ENCODE assay signal across 1 cellular context in the genomic region with DNA sequence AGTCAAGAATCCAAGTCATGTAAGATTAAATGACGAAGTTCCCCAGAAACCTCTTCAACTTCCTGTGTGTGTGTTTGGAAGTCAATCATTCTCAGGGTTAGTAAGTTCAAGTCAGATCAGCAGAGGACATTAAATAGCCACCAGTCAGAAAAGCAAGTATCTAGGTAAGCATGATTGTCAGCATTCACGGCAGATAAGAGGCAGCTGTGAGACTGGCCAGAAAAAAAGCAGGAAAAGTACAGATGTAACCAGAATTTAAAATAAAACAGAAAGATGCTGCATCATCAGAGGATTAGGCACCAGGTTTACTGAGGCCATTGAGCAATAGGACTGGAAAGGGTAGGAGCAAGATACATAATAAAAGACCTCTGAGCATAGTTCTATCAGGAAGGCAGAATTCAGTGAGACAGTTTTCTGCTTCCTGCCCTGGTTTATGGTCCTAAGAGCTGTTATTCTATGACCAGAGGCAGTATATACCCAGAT.
TF ChIP-seq lines count a peak whose summit lies in the region.

No MANE protein-coding gene starts in this region.

TF ChIP-seq in HepG2, 621 proteins besides CTCF, POLR2A, EP300 and RAD21 (continued from another document and continues in another):
- TF ChIP-seq, protein P1, sequence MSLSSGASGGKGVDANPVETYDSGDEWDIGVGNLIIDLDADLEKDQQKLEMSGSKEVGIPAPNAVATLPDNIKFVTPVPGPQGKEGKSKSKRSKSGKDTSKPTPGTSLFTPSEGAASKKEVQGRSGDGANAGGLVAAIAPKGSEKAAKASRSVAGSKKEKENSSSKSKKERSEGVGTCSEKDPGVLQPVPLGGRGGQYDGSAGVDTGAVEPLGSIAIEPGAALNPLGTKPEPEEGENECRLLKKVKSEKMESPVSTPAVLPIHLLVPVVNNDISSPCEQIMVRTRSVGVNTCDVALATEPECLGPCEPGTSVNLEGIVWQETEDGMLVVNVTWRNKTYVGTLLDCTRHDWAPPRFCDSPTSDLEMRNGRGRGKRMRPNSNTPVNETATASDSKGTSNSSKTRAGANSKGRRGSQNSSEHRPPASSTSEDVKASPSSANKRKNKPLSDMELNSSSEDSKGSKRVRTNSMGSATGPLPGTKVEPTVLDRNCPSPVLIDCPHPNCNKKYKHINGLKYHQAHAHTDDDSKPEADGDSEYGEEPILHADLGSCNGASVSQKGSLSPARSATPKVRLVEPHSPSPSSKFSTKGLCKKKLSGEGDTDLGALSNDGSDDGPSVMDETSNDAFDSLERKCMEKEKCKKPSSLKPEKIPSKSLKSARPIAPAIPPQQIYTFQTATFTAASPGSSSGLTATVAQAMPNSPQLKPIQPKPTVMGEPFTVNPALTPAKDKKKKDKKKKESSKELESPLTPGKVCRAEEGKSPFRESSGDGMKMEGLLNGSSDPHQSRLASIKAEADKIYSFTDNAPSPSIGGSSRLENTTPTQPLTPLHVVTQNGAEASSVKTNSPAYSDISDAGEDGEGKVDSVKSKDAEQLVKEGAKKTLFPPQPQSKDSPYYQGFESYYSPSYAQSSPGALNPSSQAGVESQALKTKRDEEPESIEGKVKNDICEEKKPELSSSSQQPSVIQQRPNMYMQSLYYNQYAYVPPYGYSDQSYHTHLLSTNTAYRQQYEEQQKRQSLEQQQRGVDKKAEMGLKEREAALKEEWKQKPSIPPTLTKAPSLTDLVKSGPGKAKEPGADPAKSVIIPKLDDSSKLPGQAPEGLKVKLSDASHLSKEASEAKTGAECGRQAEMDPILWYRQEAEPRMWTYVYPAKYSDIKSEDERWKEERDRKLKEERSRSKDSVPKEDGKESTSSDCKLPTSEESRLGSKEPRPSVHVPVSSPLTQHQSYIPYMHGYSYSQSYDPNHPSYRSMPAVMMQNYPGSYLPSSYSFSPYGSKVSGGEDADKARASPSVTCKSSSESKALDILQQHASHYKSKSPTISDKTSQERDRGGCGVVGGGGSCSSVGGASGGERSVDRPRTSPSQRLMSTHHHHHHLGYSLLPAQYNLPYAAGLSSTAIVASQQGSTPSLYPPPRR (CRISPR knock-in tag; IDR thresholded peaks at IDR 0.05; ENCODE audit: borderline replicate concordance), result peak; percentile 23; the same call in 1 of the 2 replicates
- TF ChIP-seq, protein P2, sequence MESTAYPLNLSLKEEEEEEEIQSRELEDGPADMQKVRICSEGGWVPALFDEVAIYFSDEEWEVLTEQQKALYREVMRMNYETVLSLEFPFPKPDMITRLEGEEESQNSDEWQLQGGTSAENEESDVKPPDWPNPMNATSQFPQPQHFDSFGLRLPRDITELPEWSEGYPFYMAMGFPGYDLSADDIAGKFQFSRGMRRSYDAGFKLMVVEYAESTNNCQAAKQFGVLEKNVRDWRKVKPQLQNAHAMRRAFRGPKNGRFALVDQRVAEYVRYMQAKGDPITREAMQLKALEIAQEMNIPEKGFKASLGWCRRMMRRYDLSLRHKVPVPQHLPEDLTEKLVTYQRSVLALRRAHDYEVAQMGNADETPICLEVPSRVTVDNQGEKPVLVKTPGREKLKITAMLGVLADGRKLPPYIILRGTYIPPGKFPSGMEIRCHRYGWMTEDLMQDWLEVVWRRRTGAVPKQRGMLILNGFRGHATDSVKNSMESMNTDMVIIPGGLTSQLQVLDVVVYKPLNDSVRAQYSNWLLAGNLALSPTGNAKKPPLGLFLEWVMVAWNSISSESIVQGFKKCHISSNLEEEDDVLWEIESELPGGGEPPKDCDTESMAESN (CRISPR knock-in tag; conservative IDR thresholded peaks at IDR 0.05), result 0 out of 2 replicates have a peak, but pooled peaks have one; percentile 22
- no peak for TF ChIP-seq HOXA5 (CRISPR knock-in tag; IDR thresholded peaks at IDR 0.05)
- no peak for TF ChIP-seq PHB2 (IDR thresholded peaks at IDR 0.05; ENCODE audit: partially characterized antibody)
- TF ChIP-seq NR2F2 (IDR thresholded peaks at IDR 0.05; ENCODE audit: borderline replicate concordance, low read depth), result 0 out of 2 replicates have a peak, but pooled peaks have one; percentile 61
- peak; percentile 56; the same call in 1 of the 2 replicates for TF ChIP-seq MIXL1 (CRISPR knock-in tag; IDR thresholded peaks at IDR 0.05)
- TF ChIP-seq MED13 (CRISPR knock-in tag; IDR thresholded peaks at IDR 0.05), result peak; percentile 19; the same call in 1 of the 2 replicates
- 0 out of 2 replicates have a peak, but pooled peaks have one; percentile 25 for TF ChIP-seq HNRNPUL1 (IDR thresholded peaks at IDR 0.05; ENCODE audit: low read depth, low read length)
- TF ChIP-seq FOXA3 (CRISPR knock-in tag; IDR thresholded peaks at IDR 0.05), result peak; percentile 56; the same call in 1 of the 2 replicates
- TF ChIP-seq, protein P3, sequence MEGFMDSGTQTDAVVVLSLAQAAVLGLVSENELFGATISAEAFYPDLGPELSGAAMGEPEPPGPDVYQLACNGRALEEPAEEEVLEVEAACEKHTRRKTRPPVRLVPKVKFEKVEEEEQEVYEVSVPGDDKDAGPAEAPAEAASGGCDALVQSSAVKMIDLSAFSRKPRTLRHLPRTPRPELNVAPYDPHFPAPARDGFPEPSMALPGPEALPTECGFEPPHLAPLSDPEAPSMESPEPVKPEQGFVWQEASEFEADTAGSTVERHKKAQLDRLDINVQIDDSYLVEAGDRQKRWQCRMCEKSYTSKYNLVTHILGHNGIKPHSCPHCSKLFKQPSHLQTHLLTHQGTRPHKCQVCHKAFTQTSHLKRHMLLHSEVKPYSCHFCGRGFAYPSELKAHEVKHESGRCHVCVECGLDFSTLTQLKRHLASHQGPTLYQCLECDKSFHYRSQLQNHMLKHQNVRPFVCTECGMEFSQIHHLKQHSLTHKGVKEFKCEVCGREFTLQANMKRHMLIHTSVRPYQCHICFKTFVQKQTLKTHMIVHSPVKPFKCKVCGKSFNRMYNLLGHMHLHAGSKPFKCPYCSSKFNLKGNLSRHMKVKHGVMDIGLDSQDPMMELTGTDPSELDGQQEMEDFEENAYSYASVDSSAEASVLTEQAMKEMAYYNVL (CRISPR knock-in tag; IDR thresholded peaks at IDR 0.05; ENCODE audit: borderline replicate concordance), result peak; percentile 71; the same call in 1 of the 2 replicates
- no peak for TF ChIP-seq ZNF772 (CRISPR knock-in tag; IDR thresholded peaks at IDR 0.05)
- TF ChIP-seq CEBPB (IDR thresholded peaks at IDR 0.05; ENCODE audit: borderline replicate concordance, low read depth, low read length), result peak; percentile 84
- peak; percentile 66 for TF ChIP-seq MAFF (IDR thresholded peaks at IDR 0.05; ENCODE audit: low read depth, low read length)
- TF ChIP-seq ISL2 (CRISPR knock-in tag; IDR thresholded peaks at IDR 0.05), result peak; percentile 69; the same call in 1 of the 2 replicates
- TF ChIP-seq NFE2 (CRISPR knock-in tag; IDR thresholded peaks at IDR 0.05), result 0 out of 2 replicates have a peak, but pooled peaks have one; percentile 39
- TF ChIP-seq, protein P4, sequence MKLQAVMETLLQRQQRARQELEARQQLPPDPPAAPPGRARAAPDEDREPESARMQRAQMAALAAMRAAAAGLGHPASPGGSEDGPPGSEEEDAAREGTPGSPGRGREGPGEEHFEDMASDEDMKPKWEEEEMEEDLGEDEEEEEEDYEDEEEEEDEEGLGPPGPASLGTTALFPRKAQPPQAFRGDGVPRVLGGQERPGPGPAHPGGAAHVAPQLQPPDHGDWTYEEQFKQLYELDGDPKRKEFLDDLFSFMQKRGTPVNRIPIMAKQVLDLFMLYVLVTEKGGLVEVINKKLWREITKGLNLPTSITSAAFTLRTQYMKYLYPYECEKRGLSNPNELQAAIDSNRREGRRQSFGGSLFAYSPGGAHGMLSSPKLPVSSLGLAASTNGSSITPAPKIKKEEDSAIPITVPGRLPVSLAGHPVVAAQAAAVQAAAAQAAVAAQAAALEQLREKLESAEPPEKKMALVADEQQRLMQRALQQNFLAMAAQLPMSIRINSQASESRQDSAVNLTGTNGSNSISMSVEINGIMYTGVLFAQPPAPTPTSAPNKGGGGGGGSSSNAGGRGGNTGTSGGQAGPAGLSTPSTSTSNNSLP (IDR thresholded peaks at IDR 0.05; ENCODE audit: low read depth, low read length), result peak; percentile 54
- no peak for TF ChIP-seq ZNF563 (CRISPR knock-in tag; IDR thresholded peaks at IDR 0.05)
- TF ChIP-seq KDM6A (CRISPR knock-in tag; IDR thresholded peaks at IDR 0.05; ENCODE audit: low read depth), result 0 out of 2 replicates have a peak, but pooled peaks have one; percentile 25
- TF ChIP-seq HNF4A (CRISPR knock-in tag; IDR thresholded peaks at IDR 0.05), result peak; percentile 46; the same call in 1 of the 2 replicates
- TF ChIP-seq, protein P5, sequence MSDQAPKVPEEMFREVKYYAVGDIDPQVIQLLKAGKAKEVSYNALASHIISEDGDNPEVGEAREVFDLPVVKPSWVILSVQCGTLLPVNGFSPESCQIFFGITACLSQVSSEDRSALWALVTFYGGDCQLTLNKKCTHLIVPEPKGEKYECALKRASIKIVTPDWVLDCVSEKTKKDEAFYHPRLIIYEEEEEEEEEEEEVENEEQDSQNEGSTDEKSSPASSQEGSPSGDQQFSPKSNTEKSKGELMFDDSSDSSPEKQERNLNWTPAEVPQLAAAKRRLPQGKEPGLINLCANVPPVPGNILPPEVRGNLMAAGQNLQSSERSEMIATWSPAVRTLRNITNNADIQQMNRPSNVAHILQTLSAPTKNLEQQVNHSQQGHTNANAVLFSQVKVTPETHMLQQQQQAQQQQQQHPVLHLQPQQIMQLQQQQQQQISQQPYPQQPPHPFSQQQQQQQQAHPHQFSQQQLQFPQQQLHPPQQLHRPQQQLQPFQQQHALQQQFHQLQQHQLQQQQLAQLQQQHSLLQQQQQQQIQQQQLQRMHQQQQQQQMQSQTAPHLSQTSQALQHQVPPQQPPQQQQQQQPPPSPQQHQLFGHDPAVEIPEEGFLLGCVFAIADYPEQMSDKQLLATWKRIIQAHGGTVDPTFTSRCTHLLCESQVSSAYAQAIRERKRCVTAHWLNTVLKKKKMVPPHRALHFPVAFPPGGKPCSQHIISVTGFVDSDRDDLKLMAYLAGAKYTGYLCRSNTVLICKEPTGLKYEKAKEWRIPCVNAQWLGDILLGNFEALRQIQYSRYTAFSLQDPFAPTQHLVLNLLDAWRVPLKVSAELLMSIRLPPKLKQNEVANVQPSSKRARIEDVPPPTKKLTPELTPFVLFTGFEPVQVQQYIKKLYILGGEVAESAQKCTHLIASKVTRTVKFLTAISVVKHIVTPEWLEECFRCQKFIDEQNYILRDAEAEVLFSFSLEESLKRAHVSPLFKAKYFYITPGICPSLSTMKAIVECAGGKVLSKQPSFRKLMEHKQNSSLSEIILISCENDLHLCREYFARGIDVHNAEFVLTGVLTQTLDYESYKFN (CRISPR knock-in tag; conservative IDR thresholded peaks at IDR 0.05), result peak; percentile 82
- TF ChIP-seq PLRG1 (conservative IDR thresholded peaks at IDR 0.05), result no peak
- TF ChIP-seq, protein P6, sequence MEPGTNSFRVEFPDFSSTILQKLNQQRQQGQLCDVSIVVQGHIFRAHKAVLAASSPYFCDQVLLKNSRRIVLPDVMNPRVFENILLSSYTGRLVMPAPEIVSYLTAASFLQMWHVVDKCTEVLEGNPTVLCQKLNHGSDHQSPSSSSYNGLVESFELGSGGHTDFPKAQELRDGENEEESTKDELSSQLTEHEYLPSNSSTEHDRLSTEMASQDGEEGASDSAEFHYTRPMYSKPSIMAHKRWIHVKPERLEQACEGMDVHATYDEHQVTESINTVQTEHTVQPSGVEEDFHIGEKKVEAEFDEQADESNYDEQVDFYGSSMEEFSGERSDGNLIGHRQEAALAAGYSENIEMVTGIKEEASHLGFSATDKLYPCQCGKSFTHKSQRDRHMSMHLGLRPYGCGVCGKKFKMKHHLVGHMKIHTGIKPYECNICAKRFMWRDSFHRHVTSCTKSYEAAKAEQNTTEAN (CRISPR knock-in tag; conservative IDR thresholded peaks at IDR 0.05), result peak; percentile 43; the same call in 1 of the 2 replicates
- peak; percentile 64; the same call in 1 of the 2 replicates for TF ChIP-seq HDAC2 (CRISPR knock-in tag; IDR thresholded peaks at IDR 0.05)
- TF ChIP-seq, protein P7, sequence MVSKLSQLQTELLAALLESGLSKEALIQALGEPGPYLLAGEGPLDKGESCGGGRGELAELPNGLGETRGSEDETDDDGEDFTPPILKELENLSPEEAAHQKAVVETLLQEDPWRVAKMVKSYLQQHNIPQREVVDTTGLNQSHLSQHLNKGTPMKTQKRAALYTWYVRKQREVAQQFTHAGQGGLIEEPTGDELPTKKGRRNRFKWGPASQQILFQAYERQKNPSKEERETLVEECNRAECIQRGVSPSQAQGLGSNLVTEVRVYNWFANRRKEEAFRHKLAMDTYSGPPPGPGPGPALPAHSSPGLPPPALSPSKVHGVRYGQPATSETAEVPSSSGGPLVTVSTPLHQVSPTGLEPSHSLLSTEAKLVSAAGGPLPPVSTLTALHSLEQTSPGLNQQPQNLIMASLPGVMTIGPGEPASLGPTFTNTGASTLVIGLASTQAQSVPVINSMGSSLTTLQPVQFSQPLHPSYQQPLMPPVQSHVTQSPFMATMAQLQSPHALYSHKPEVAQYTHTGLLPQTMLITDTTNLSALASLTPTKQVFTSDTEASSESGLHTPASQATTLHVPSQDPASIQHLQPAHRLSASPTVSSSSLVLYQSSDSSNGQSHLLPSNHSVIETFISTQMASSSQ (IDR thresholded peaks at IDR 0.05; ENCODE audit: low read depth), result peak; percentile 39; the same call in 1 of the 2 replicates
- TF ChIP-seq, protein P7 (CRISPR knock-in tag; IDR thresholded peaks at IDR 0.05; ENCODE audit: borderline replicate concordance), result no peak; the same call in 1 of the 2 replicates
- peak; percentile 19; the same call in 1 of the 2 replicates for TF ChIP-seq FOXO1 (CRISPR knock-in tag; IDR thresholded peaks at IDR 0.05)
- TF ChIP-seq MIER3 (CRISPR knock-in tag; IDR thresholded peaks at IDR 0.05; ENCODE audit: borderline replicate concordance), result 0 out of 2 replicates have a peak, but pooled peaks have one; percentile 24
- TF ChIP-seq, protein P8, sequence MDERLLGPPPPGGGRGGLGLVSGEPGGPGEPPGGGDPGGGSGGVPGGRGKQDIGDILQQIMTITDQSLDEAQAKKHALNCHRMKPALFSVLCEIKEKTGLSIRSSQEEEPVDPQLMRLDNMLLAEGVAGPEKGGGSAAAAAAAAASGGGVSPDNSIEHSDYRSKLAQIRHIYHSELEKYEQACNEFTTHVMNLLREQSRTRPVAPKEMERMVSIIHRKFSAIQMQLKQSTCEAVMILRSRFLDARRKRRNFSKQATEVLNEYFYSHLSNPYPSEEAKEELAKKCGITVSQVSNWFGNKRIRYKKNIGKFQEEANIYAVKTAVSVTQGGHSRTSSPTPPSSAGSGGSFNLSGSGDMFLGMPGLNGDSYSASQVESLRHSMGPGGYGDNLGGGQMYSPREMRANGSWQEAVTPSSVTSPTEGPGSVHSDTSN (CRISPR knock-in tag; IDR thresholded peaks at IDR 0.05), result 0 out of 2 replicates have a peak, but pooled peaks have one; percentile 31
